In genomic region chr12:77724367-77724957, GRCh38 we compare ENCODE assay signal across 8 cellular contexts.
DNase-seq lines count a peak whose midpoint lies in the region; ATAC-seq and TF ChIP-seq lines count a peak whose summit lies in the region.

No MANE protein-coding gene starts in this region.

- in situ Hi-C loops in transverse colon (cut with MboI; ENCODE audit: low pct_ligation_motif_present in 1 of 4, low pct_unique_long_range_greater_than_20kb in 1 of 4, low sequenced_read_pairs in 3 of 4): loop anchor here in 3 of 4 donors (10.0 kb wide), 2 partner anchors 190 to 200 kb away; no protein-coding TSS in a partner anchor

- TF ChIP-seq CTCF in AG10803 (conservative IDR thresholded peaks at IDR 0.05; ENCODE audit: low read length): peak; percentile 79
- TF ChIP-seq CTCF in heart right ventricle (IDR thresholded peaks at IDR 0.05): peak; percentile 36 to 87 (median 68)
- TF ChIP-seq CTCF in transverse colon (IDR thresholded peaks at IDR 0.05): peak; percentile 38 to 67 (median 41)

- H3K9me3 ChIP-seq in heart right ventricle (no peaks in the 10 kb centered on the region), transverse colon (no peaks in the 10 kb centered on the region)

- H3K4me1 ChIP-seq in heart right ventricle (peaks cover 0 to 14% (median 3%) of the 10 kb centered on the region in 9 donors), transverse colon (no peaks in the 10 kb centered on the region)

- H3K27me3 ChIP-seq in heart right ventricle: no peaks in the 10 kb centered on the region
- H3K27me3 ChIP-seq in transverse colon: no peaks in the 10 kb centered on the region

- ATAC-seq in GM19395 (IDR thresholded peaks at IDR 0.05; ENCODE audit: unreplicated experiment): peak; percentile 65
- peak; percentile 65 for ATAC-seq in SK-N-SH treated with all-trans-retinoic acid at 6 μM for 48 hours
- ATAC-seq in heart right ventricle: peak in 6 of 8 donors; percentile 75 to 88 (median 79)

- H3K27ac ChIP-seq in heart right ventricle (no peak overlapping the region), transverse colon (no peak overlapping the region)

- intact Hi-C loops in heart right ventricle (cut with DNase I) (loop anchor here in 6 of 10 donors (1.0 to 10.0 kb wide), 4 partner anchors 130 to 203 kb away; no protein-coding TSS in a partner anchor), transverse colon (cut with DNase I; ENCODE audit: low total_unique reads) (loop anchor here (5.0 kb wide), 1 partner anchor 787 kb away; no protein-coding TSS in a partner anchor)

- no peak overlapping the region for H3K4me3 ChIP-seq in AG10803 (ENCODE audit: low read length)
- no peak overlapping the region for H3K4me3 ChIP-seq in heart right ventricle
- no peak overlapping the region for H3K4me3 ChIP-seq in transverse colon

- 56 to 72% methylated on average over 1 of the region's 1 CpG for WGBS in heart right ventricle, 2 donors
- 33 to 62% methylated on average over 1 of the region's 1 CpG for WGBS in transverse colon (ENCODE audit: low coverage in 1 of 2), 2 donors

- TF ChIP-seq EP300 in transverse colon (IDR thresholded peaks at IDR 0.05; ENCODE audit: low read depth): no peak

- no peak for TF ChIP-seq POLR2A in transverse colon (IDR thresholded peaks at IDR 0.05)

- peak; percentile 45 for DNase-seq in AG10803 (ENCODE audit: low read depth)
- DNase-seq in NCI-H1092 treated with DMSO at 0.1 percent for 48 hours (lab: John Stamatoyannopoulos, UW): peak; percentile 81
- no peak for DNase-seq in heart right ventricle
- DNase-seq in transverse colon: no peak
- DNase-seq in activated CD4-positive, alpha-beta T cell treated with anti-CD3 and anti-CD28 coated beads for 4 hours: no peak
- no peak for DNase-seq in effector CD8-positive, alpha-beta T cell (lab: John Stamatoyannopoulos, UW)

- H3K36me3 ChIP-seq in heart right ventricle (no peaks in the 10 kb centered on the region), transverse colon (no peaks in the 10 kb centered on the region)

TF ChIP-seq in SK-N-SH treated with all-trans-retinoic acid at 6 μM for 48 hours, 23 proteins besides CTCF, POLR2A, EP300 and RAD21:
- TF ChIP-seq SNAI2 (CRISPR knock-in tag; IDR thresholded peaks at IDR 0.05) (no peak), ARNTL (CRISPR knock-in tag; IDR thresholded peaks at IDR 0.05; ENCODE audit: borderline replicate concordance, low read depth) (no peak), CSRNP3 (CRISPR knock-in tag; IDR thresholded peaks at IDR 0.05) (no peak), PATZ1 (CRISPR knock-in tag; IDR thresholded peaks at IDR 0.05; ENCODE audit: borderline replicate concordance) (no peak), OSR1 (CRISPR knock-in tag; IDR thresholded peaks at IDR 0.05) (no peak), ZFP3 (CRISPR knock-in tag; IDR thresholded peaks at IDR 0.05) (no peak), RARB (CRISPR knock-in tag; IDR thresholded peaks at IDR 0.05) (no peak), ISL1 (CRISPR knock-in tag; IDR thresholded peaks at IDR 0.05) (no peak)

Comparison
In these comparisons a context has a peak if more than half of its experiments do, and no peak if none do; other contexts are left out.
1. DNase-seq: peak in AG10803 (single experiment) and NCI-H1092 treated with DMSO at 0.1 percent for 48 hours (single experiment); none in heart right ventricle (0 of 2), transverse colon (single experiment), activated CD4-positive, alpha-beta T cell treated with anti-CD3 and anti-CD28 coated beads for 4 hours (0 of 2) and effector CD8-positive, alpha-beta T cell (single experiment).
2. Peak in every context shown above with its lines, with median percentiles within 50 percentile points of each other: CTCF ChIP-seq and ATAC-seq.